9 cellular contexts compared by ENCODE assay signal in the genomic region with DNA sequence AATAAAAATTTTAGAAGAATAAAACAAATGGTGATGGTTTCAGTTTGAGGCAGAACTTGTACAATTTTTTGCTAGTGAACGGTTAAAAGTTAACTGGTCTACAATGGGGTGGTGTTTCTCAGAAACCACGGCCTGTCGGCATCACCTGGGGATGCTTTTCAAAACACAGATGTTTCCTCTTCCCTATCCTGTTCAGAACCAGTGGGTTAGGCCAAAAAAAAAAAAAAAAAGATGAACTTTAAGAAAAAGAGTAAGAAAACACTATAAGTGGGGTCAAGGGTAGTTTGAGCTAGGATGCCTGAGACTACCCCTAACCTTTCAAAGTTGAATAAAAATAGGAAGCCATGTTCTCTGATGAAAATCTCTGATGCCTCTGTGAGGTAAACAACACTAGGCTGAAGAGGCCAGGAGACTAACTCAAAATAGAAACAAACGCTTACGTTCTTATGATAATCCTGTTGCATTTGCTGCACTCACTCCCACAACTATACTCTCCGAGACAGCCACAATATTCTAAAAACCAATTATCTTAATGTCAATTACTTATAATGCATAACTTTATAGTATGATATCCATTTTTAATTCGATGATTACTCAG. TPM values are rescaled to one million over a fixed set of nuclear protein-coding genes. Genes with fewer than 3 reads are reported as not detected.
DNase-seq lines count a peak whose midpoint lies in the region; ATAC-seq and TF ChIP-seq lines count a peak whose summit lies in the region.
"Had no signal": no experiment of that assay in that cellular context is flagged by ENCODE, and none has a peak within 500 bp of the region (broad histone marks: within the 10 kb centered on the region; RNA-seq: fewer than 3 reads in every experiment).

No MANE protein-coding gene starts in this region.

- H3K27me3 ChIP-seq in tibial artery: no peaks in the 10 kb centered on the region

- DNase-seq in GM12864 (ENCODE audit: low read depth) (no peak), neural crest cell (ENCODE audit: low read depth, low spot score) (no peak), tibial artery (no peak)
- DNase-seq in activated T-helper 1 cell treated with anti-CD3 and anti-CD28 coated beads, Interleukin-12 subunit alpha, Interleukin-12 subunit beta, Interleukin-2, Interleukin-4 antibody, amounts not matched to agents 30 ng/mL and 10 ng/mL and 1 ng/mL, durations not matched to agents 14 hours and 24 hours and 36 hours (ENCODE audit: low spot score): no peak
- DNase-seq: DMS79, NCI-H2081 treated with DMSO at 0.1 percent for 48 hours had no signal

- no peaks in the 10 kb centered on the region for H3K9me3 ChIP-seq in tibial artery

- H3K36me3 Mint-ChIP-seq in activated T-helper 1 cell treated with anti-CD3 and anti-CD28 coated beads, Interleukin-12 subunit alpha, Interleukin-12 subunit beta, Interleukin-2, Interleukin-4 antibody, amounts not matched to agents 30 ng/mL and 10 ng/mL and 1 ng/mL, durations not matched to agents 14 hours and 24 hours and 36 hours (ENCODE audit: low read depth): peaks cover 20% of the 10 kb centered on the region
- peaks cover 3% of the 10 kb centered on the region for H3K36me3 Mint-ChIP-seq in neural crest cell (ENCODE audit: low read depth)

- H3K4me1 ChIP-seq in tibial artery: peaks cover 0 to 31% (median 16%) of the 10 kb centered on the region in 4 donors

- TF ChIP-seq CTCF in GM12864 (IDR thresholded peaks at IDR 0.05; ENCODE audit: low read depth, low read length, missing control alignments): no peak
- no peak for TF ChIP-seq CTCF in neural crest cell (conservative IDR thresholded peaks at IDR 0.05)
- TF ChIP-seq CTCF in tibial artery (IDR thresholded peaks at IDR 0.05): no peak

- peak overlapping the region; percentile 5; the same call in 1 of the 2 replicates for H3K4me3 ChIP-seq in GM12864 (ENCODE audit: low read depth, low read length)
- H3K4me3 ChIP-seq in tibial artery: no peak overlapping the region

- ATAC-seq in HG03095 (IDR thresholded peaks at IDR 0.05; ENCODE audit: unreplicated experiment) (peak; percentile 29), HG03378 (IDR thresholded peaks at IDR 0.05; ENCODE audit: unreplicated experiment) (no peak), HG02870 (IDR thresholded peaks at IDR 0.05; ENCODE audit: unreplicated experiment) (no peak)

- intact Hi-C loops in activated T-helper 1 cell treated with anti-CD3 and anti-CD28 coated beads, Interleukin-12 subunit alpha, Interleukin-12 subunit beta, Interleukin-2, Interleukin-4 antibody, amounts not matched to agents 30 ng/mL and 10 ng/mL and 1 ng/mL, durations not matched to agents 14 hours and 24 hours and 36 hours (cut with micrococcal nuclease): loop anchor here (10.0 kb wide), 1 partner anchor 1208 kb away; the partner anchor contains the start of gene POMP
- intact Hi-C loops in tibial artery (cut with DNase I; ENCODE audit: low total_unique reads): no loop called here

- no peak overlapping the region for H3K27ac ChIP-seq in tibial artery

- H3K36me3 ChIP-seq in tibial artery: peaks cover 0 to 10% (median 4%) of the 10 kb centered on the region in 3 donors

- no peaks in the 10 kb centered on the region for H3K27me3 Mint-ChIP-seq in activated T-helper 1 cell treated with anti-CD3 and anti-CD28 coated beads, Interleukin-12 subunit alpha, Interleukin-12 subunit beta, Interleukin-2, Interleukin-4 antibody, amounts not matched to agents 30 ng/mL and 10 ng/mL and 1 ng/mL, durations not matched to agents 14 hours and 24 hours and 36 hours (ENCODE audit: insufficient read depth)
- H3K27me3 Mint-ChIP-seq in neural crest cell (ENCODE audit: low read depth): no peaks in the 10 kb centered on the region

- peak overlapping the region; percentile 58 for H3K4me3 Mint-ChIP-seq in activated T-helper 1 cell treated with anti-CD3 and anti-CD28 coated beads, Interleukin-12 subunit alpha, Interleukin-12 subunit beta, Interleukin-2, Interleukin-4 antibody, amounts not matched to agents 30 ng/mL and 10 ng/mL and 1 ng/mL, durations not matched to agents 14 hours and 24 hours and 36 hours
- H3K4me3 Mint-ChIP-seq in neural crest cell: peak overlapping the region; percentile 49

- H3K4me1 Mint-ChIP-seq in activated T-helper 1 cell treated with anti-CD3 and anti-CD28 coated beads, Interleukin-12 subunit alpha, Interleukin-12 subunit beta, Interleukin-2, Interleukin-4 antibody, amounts not matched to agents 30 ng/mL and 10 ng/mL and 1 ng/mL, durations not matched to agents 14 hours and 24 hours and 36 hours (ENCODE audit: low read depth): peaks cover 68% of the 10 kb centered on the region
- peaks cover 36% of the 10 kb centered on the region for H3K4me1 Mint-ChIP-seq in neural crest cell

- no peaks in the 10 kb centered on the region for H3K9me3 Mint-ChIP-seq in activated T-helper 1 cell treated with anti-CD3 and anti-CD28 coated beads, Interleukin-12 subunit alpha, Interleukin-12 subunit beta, Interleukin-2, Interleukin-4 antibody, amounts not matched to agents 30 ng/mL and 10 ng/mL and 1 ng/mL, durations not matched to agents 14 hours and 24 hours and 36 hours
- no peaks in the 10 kb centered on the region for H3K9me3 Mint-ChIP-seq in neural crest cell

- peak overlapping the region; percentile 80 for H3K27ac Mint-ChIP-seq in activated T-helper 1 cell treated with anti-CD3 and anti-CD28 coated beads, Interleukin-12 subunit alpha, Interleukin-12 subunit beta, Interleukin-2, Interleukin-4 antibody, amounts not matched to agents 30 ng/mL and 10 ng/mL and 1 ng/mL, durations not matched to agents 14 hours and 24 hours and 36 hours
- no peak overlapping the region for H3K27ac Mint-ChIP-seq in neural crest cell (ENCODE audit: unreplicated experiment)

RNA-seq across cellular contexts. Expression of gene MTIF3, which starts 3.3 kb away (rescaled TPM):
- 30.4 and 36.0 TPM in 2 replicates for total RNA-seq in activated T-helper 1 cell treated with anti-CD3 and anti-CD28 coated beads, Interleukin-12 subunit alpha, Interleukin-12 subunit beta, Interleukin-2, Interleukin-4 antibody, amounts not matched to agents 30 ng/mL and 10 ng/mL and 1 ng/mL, durations not matched to agents 14 hours and 24 hours and 36 hours
- 48.5 and 54.1 TPM in 2 replicates for total RNA-seq in neural crest cell

RNA-seq across cellular contexts. Expression of gene GTF3A, which starts 22.7 kb away (rescaled TPM):
- total RNA-seq in activated T-helper 1 cell treated with anti-CD3 and anti-CD28 coated beads, Interleukin-12 subunit alpha, Interleukin-12 subunit beta, Interleukin-2, Interleukin-4 antibody, amounts not matched to agents 30 ng/mL and 10 ng/mL and 1 ng/mL, durations not matched to agents 14 hours and 24 hours and 36 hours: 255 and 264 TPM in 2 replicates
- total RNA-seq in neural crest cell: 113 and 116 TPM in 2 replicates
